ENCODE assay signal across 8 cellular contexts in genomic region chr20:53826597-53827291, GRCh38.
A peak's percentile ranks its signal among the peaks of the same experiment; 100 is the strongest.
DNase-seq lines count a peak whose midpoint lies in the region; ATAC-seq lines count a peak whose summit lies in the region.

No MANE protein-coding gene starts in this region.

- H3K9ac ChIP-seq in subcutaneous abdominal adipose tissue (ENCODE audit: low read length in 5 of 5), result no peak overlapping the region

- H3K27ac ChIP-seq in subcutaneous abdominal adipose tissue (ENCODE audit: low read depth, low read length), result peak overlapping the region; percentile 95

- ATAC-seq in GM19372 (IDR thresholded peaks at IDR 0.05; ENCODE audit: low read depth, unreplicated experiment), result peak; percentile 64
- ATAC-seq in HG03520 (IDR thresholded peaks at IDR 0.05; ENCODE audit: unreplicated experiment), result peak; percentile 63

- H3K27me3 ChIP-seq in subcutaneous abdominal adipose tissue (ENCODE audit: control insufficient read depth in 5 of 5, insufficient read depth in 4 of 5, low read length in 5 of 5), result no peaks in the 10 kb centered on the region

- peak; percentile 65 for DNase-seq in ACHN
- DNase-seq in cerebellar cortex (ENCODE audit: low spot score), result peak; percentile 13
- no peak for DNase-seq in NCI-H187 (lab: John Stamatoyannopoulos, UW)
- no peak for DNase-seq in NCI-H510A (lab: John Stamatoyannopoulos, UW)
- DNase-seq in DMS153 treated with DMSO at 0.1 percent for 48 hours (lab: John Stamatoyannopoulos, UW; ENCODE audit: unreplicated experiment), result no peak

- H3K4me1 ChIP-seq in subcutaneous abdominal adipose tissue (ENCODE audit: control insufficient read depth in 5 of 5, insufficient read depth in 5 of 5, low read length in 5 of 5), result peaks cover 0 to 29% (median 27%) of the 10 kb centered on the region in 5 donors

- no peak overlapping the region for H3K4me3 ChIP-seq in subcutaneous abdominal adipose tissue (ENCODE audit: low read depth in 1 of 5, low read length in 5 of 5)

- H3K9me3 ChIP-seq in subcutaneous abdominal adipose tissue (ENCODE audit: control insufficient read depth in 5 of 5, low read length in 5 of 5), result no peaks in the 10 kb centered on the region

- H3K36me3 ChIP-seq in subcutaneous abdominal adipose tissue (ENCODE audit: control insufficient read depth in 5 of 5, insufficient read depth in 5 of 5, low read length in 5 of 5), result no peaks in the 10 kb centered on the region

- in situ Hi-C loops in ACHN (cut with HindIII; ENCODE audit: low pct_ligation_motif_present, low pct_unique_long_range_greater_than_20kb, low sequenced_read_pairs), result no loop called here

Comparison
In these comparisons a context has a peak if more than half of its experiments do, and no peak if none do; other contexts are left out.
1. DNase-seq: peak in ACHN (single experiment) and cerebellar cortex (single experiment); none in NCI-H187 (0 of 2), NCI-H510A (single experiment) and DMS153 treated with DMSO at 0.1 percent for 48 hours (single experiment).